In the genomic region with DNA sequence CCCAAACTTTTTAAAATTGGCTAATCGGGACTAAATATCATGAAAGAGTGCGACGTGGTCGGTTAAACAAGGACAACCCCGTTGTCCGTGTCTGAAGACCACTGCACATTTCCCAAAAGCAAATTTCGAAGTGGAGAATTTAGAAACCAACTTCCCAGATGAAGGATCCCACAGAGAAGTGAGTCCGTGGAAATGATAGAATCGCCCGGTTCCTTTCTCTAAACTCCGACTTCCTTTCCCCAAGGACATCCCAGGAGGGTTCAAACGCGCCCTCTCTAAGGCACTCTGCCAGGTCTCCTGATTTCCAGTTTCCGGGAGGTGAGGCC, we compare ENCODE assay signal across 10 cellular contexts. TPM values are rescaled to one million over a fixed set of nuclear protein-coding genes. Genes with fewer than 3 reads are reported as not detected.
DNase-seq lines count a peak whose midpoint lies in the region; ATAC-seq, FAIRE-seq and TF ChIP-seq lines count a peak whose summit lies in the region.
"Had no signal": no experiment of that assay in that cellular context is flagged by ENCODE, and none has a peak within 500 bp of the region (broad histone marks: within the 10 kb centered on the region; RNA-seq: fewer than 3 reads in every experiment).

No MANE protein-coding gene starts in this region.

- peaks cover 9% of the 10 kb centered on the region for H3K79me1 ChIP-seq in H1 (ENCODE audit: low read depth, low read length)

- no peak overlapping the region for H2BK15ac ChIP-seq in H1 (ENCODE audit: low read length)

- no peak overlapping the region for H3K9ac ChIP-seq in H1 (replicated peaks in 1 of 4; ENCODE audit: extremely low read depth in 1 of 4, low read depth in 3 of 4, low read length in 3 of 4)

- peak overlapping the region; percentile 83 to 99 for H3K4me2 ChIP-seq in H1 (ENCODE audit: insufficient read depth in 1 of 2, low read depth in 2 of 2, low read length in 2 of 2)
- H3K4me2 ChIP-seq in osteoblast (ENCODE audit: insufficient read depth, low read length) = peak overlapping the region; percentile 81

- H3K14ac ChIP-seq in H1 (ENCODE audit: insufficient read length) = no peak overlapping the region

- no peak overlapping the region for H4K8ac ChIP-seq in H1 (ENCODE audit: extremely low read depth, insufficient read depth, low read length)

- POLR2A ChIA-PET in CD4-positive, alpha-beta T cell (lab: Charles Lee) = interaction anchor here (0.7 to 4.7 kb wide), 5 partner anchors 24 to 577 kb away, joined by 3 to 28 read pairs (median 8); a partner anchor contains a TSS
- POLR2A ChIA-PET in H1 (lab: Charles Lee; ENCODE audit: partially characterized antibody) = interaction anchor here (0.7 to 4.2 kb wide), 7 partner anchors 23 to 105 kb away, joined by 3 to 20 read pairs (median 4); a partner anchor contains a TSS

- peaks cover 0 to 28% (median 20%) of the 10 kb centered on the region in 4 experiments; a peak in 6 of 7 replicates for H3K4me1 ChIP-seq in H1 (replicated peaks in 1 of 4; ENCODE audit: control insufficient read depth in 3 of 4, insufficient read depth in 4 of 4, low read length in 3 of 4)
- peaks cover 22% of the 10 kb centered on the region for H3K4me1 ChIP-seq in osteoblast (ENCODE audit: insufficient read depth, low read length)

- H4K5ac ChIP-seq in H1 (ENCODE audit: insufficient read length, low read depth, low read length) = no peak overlapping the region

- no peaks in the 10 kb centered on the region for H3K9me3 ChIP-seq in CD4-positive, alpha-beta T cell (ENCODE audit: control insufficient read depth, low read length)
- H3K9me3 ChIP-seq in H1 (ENCODE audit: insufficient read depth in 2 of 2, low read depth in 1 of 2, low read length in 1 of 2) = no peaks in the 10 kb centered on the region
- no peaks in the 10 kb centered on the region for H3K9me3 ChIP-seq in osteoblast (ENCODE audit: low read depth, low read length)

- no peak overlapping the region for H3K56ac ChIP-seq in H1 (replicated peaks; ENCODE audit: insufficient read length, low read depth, low read length)

- no peak overlapping the region for H2AK5ac ChIP-seq in H1 (ENCODE audit: low read depth, low read length)

- H3K4ac ChIP-seq in H1 (replicated peaks; ENCODE audit: insufficient read length, low read depth, low read length) = no peak overlapping the region

- H4K20me1 ChIP-seq in H1 (replicated peaks in 1 of 2; ENCODE audit: control insufficient read depth in 1 of 2, insufficient read depth in 2 of 2, low read length in 2 of 2) (peaks cover 0 to 6% of the 10 kb centered on the region in 2 experiments), osteoblast (ENCODE audit: insufficient read depth, low read length) (peaks cover 8% of the 10 kb centered on the region)

- peaks cover 7% of the 10 kb centered on the region for H3K36me3 Mint-ChIP-seq in CD4-positive, alpha-beta T cell (ENCODE audit: low read depth)
- H3K36me3 Mint-ChIP-seq in IgD-negative memory B cell = no peaks in the 10 kb centered on the region

- intact Hi-C loops in CD4-positive, alpha-beta T cell (cut with DNase I, micrococcal nuclease) = loop anchor here in 1 of 2 experiments (2.0 to 5.0 kb wide), 2 partner anchors 170 to 463 kb away; no protein-coding TSS in a partner anchor

- TF ChIP-seq EP300 in H1 (IDR thresholded peaks at IDR 0.05; ENCODE audit: borderline replicate concordance in 1 of 2, low read depth in 2 of 2, low read length in 2 of 2) = no peak

- H3K27me3 Mint-ChIP-seq in CD4-positive, alpha-beta T cell = peaks cover 9% of the 10 kb centered on the region
- H3K27me3 Mint-ChIP-seq in IgD-negative memory B cell = peaks cover 7% of the 10 kb centered on the region

- no peak for TF ChIP-seq POLR2A in H1 (IDR thresholded peaks at IDR 0.05; ENCODE audit: control extremely low read depth in 1 of 2, low read depth in 2 of 2, low read length in 2 of 2)

- H3K79me2 ChIP-seq in H1 (ENCODE audit: control insufficient read depth in 1 of 2, insufficient read depth in 2 of 2, low read length in 2 of 2) = peaks cover 0 to 21% of the 10 kb centered on the region in 2 experiments; a peak in 2 of 4 replicates
- no peaks in the 10 kb centered on the region for H3K79me2 ChIP-seq in osteoblast (ENCODE audit: insufficient read depth, low read length)

- no peak overlapping the region for H2BK120ac ChIP-seq in H1 (replicated peaks; ENCODE audit: low read depth, low read length)

- H2AFZ ChIP-seq in H1 (ENCODE audit: low read length) (no peak overlapping the region), osteoblast (ENCODE audit: low read length) (peak overlapping the region; percentile 78)

- H2BK12ac ChIP-seq in H1 (ENCODE audit: low read depth, low read length) = peak overlapping the region; percentile 28; the same call in 1 of the 2 replicates

- H3K27ac ChIP-seq in CD4-positive, alpha-beta T cell (ENCODE audit: low read depth, low read length) = no peak overlapping the region
- H3K27ac ChIP-seq in H1 (ENCODE audit: low read depth, low read length) (no peak overlapping the region), osteoblast (ENCODE audit: low read depth, low read length) (no peak overlapping the region)

- peak overlapping the region; percentile 96 for H3K4me3 Mint-ChIP-seq in CD4-positive, alpha-beta T cell
- peak overlapping the region in 3 of 4 donors; percentile 34 to 85 (median 65) for H3K4me3 Mint-ChIP-seq in IgD-negative memory B cell

- H3K27me3 ChIP-seq in CD4-positive, alpha-beta T cell (ENCODE audit: control insufficient read depth, insufficient read depth, low read length) = peaks cover 7% of the 10 kb centered on the region
- no peaks in the 10 kb centered on the region; a peak in 3 of 7 replicates for H3K27me3 ChIP-seq in H1 (replicated peaks in 1 of 4; ENCODE audit: control insufficient read depth in 3 of 4, extremely low read depth in 1 of 4, insufficient read depth in 3 of 4, low read length in 3 of 4)
- H3K27me3 ChIP-seq in osteoblast (ENCODE audit: insufficient read depth, low read length) = peaks cover 52% of the 10 kb centered on the region

- peak overlapping the region; percentile 81 for H3K27ac Mint-ChIP-seq in CD4-positive, alpha-beta T cell
- no peak overlapping the region for H3K27ac Mint-ChIP-seq in IgD-negative memory B cell

- no peak for TF ChIP-seq RAD21 in H1 (IDR thresholded peaks at IDR 0.05 in 1 of 2, conservative IDR thresholded peaks at IDR 0.05 in 1 of 2; ENCODE audit: low read depth in 2 of 2, low read length in 2 of 2)

- H3K23ac ChIP-seq in H1 (ENCODE audit: insufficient read length) = no peak overlapping the region

- CTCF ChIA-PET in CD4-positive, alpha-beta T cell (lab: Charles Lee) = no interaction called here
- CTCF ChIA-PET in H1 (lab: Charles Lee; ENCODE audit: partially characterized antibody) = interaction anchor here (1.0 to 19.9 kb wide), 11 partner anchors 10 to 258 kb away, joined by 3 to 362 read pairs (median 6); a partner anchor contains a TSS

- ATAC-seq in CD4-positive, alpha-beta T cell (ENCODE audit: poor library complexity) = no peak
- ATAC-seq in HG02970 (IDR thresholded peaks at IDR 0.05; ENCODE audit: low FRiP score, unreplicated experiment) = no peak
- no peak for ATAC-seq in GM21423 (IDR thresholded peaks at IDR 0.05; ENCODE audit: unreplicated experiment)

- no peaks in the 10 kb centered on the region for H3K36me3 ChIP-seq in H1 (ENCODE audit: control insufficient read depth in 2 of 4, insufficient read depth in 4 of 4, low read length in 3 of 4)
- H3K36me3 ChIP-seq in osteoblast (ENCODE audit: insufficient read depth, low read length) = no peaks in the 10 kb centered on the region

- H2BK5ac ChIP-seq in H1 (ENCODE audit: low read depth, low read length) = no peak overlapping the region

- no peak for TF ChIP-seq CTCF in CD4-positive, alpha-beta T cell (IDR thresholded peaks at IDR 0.05)
- TF ChIP-seq CTCF in H1 (IDR thresholded peaks at IDR 0.05; ENCODE audit: control extremely low read depth in 1 of 3, insufficient read depth in 1 of 3, low read depth in 1 of 3, low read length in 3 of 3) = no peak
- no peak for TF ChIP-seq CTCF in osteoblast (IDR thresholded peaks at IDR 0.05; ENCODE audit: extremely low read depth, low read depth, low read length)

- H3K23me2 ChIP-seq in H1 (ENCODE audit: low read depth, low read length) = peaks cover 22% of the 10 kb centered on the region; the same call in 1 of the 2 replicates

- H3K18ac ChIP-seq in H1 (ENCODE audit: extremely low read depth, low read length) = peak overlapping the region; percentile 80; the same call in 1 of the 2 replicates

- 80% methylated on average over 14 of the region's 14 CpGs; no CpG with 5 or more reads in 1 of the 2 experiments for WGBS in H1 (ENCODE audit: extremely low coverage in 1 of 2, insufficient coverage in 1 of 2, insufficient read length in 1 of 2, insufficient replicate concordance in 2 of 2, low coverage in 1 of 2, low lambda C conversion rate in 2 of 2, missing lambda C conversion rate in 1 of 2), 2 experiments

- no peaks in the 10 kb centered on the region for H3K9me3 Mint-ChIP-seq in CD4-positive, alpha-beta T cell
- H3K9me3 Mint-ChIP-seq in IgD-negative memory B cell = no peaks in the 10 kb centered on the region

- no peak overlapping the region for H2BK20ac ChIP-seq in H1 (ENCODE audit: low read length)

- H3K4me3 ChIP-seq in H1 (ENCODE audit: extremely low read depth in 1 of 4, insufficient read depth in 2 of 4, low read depth in 3 of 4, low read length in 4 of 4) (peak overlapping the region; percentile 73 to 90 (median 82)), osteoblast (ENCODE audit: insufficient read depth, low read length) (peak overlapping the region; percentile 68)

- no peak for FAIRE-seq in H1 (lab: Jason Lieb, UNC)
- FAIRE-seq: G401.6 had no signal

- no peak overlapping the region for H4K91ac ChIP-seq in H1 (replicated peaks; ENCODE audit: insufficient read length, low read length)

- DNase-seq in CD4-positive, alpha-beta T cell = no peak
- no peak for DNase-seq in H1 (ENCODE audit: low read depth in 1 of 2, low spot score in 2 of 2)
- DNase-seq in osteoblast (ENCODE audit: insufficient read length, low spot score, missing footprints) = no peak
- no peak for DNase-seq in GM19240 (ENCODE audit: insufficient read length, low spot score)
- no peak for DNase-seq in ecto neural progenitor cell (ENCODE audit: low spot score)
- DNase-seq: effector CD8-positive, alpha-beta T cell had no signal

- H3K4me1 Mint-ChIP-seq in CD4-positive, alpha-beta T cell (ENCODE audit: low read depth) = peaks cover 20% of the 10 kb centered on the region
- peaks cover 8 to 21% (median 10%) of the 10 kb centered on the region in 3 donors for H3K4me1 Mint-ChIP-seq in IgD-negative memory B cell

RNA-seq across cellular contexts. Expression of a gene that starts 1.2 kb away (rescaled TPM):
- total RNA-seq in CD4-positive, alpha-beta T cell = under 1 TPM; 0.25 to 0.31 TPM
- polyA plus RNA-seq in IgD-negative memory B cell = not detected
- total RNA-seq in H1 (2021; fragmentation: NEBNext Ultra II Directional; extraction: Animal tissue kit (Norgen Biotek cat#: 25700)) = 42.2 and 44.0 TPM in 2 replicates
- polyA plus RNA-seq in H1 (2011; rRNA removed) = 38.5 and 64.8 TPM in 2 replicates
- 34.8 TPM for polyA plus RNA-seq in H1 (2011; cell fraction: cytosol; rRNA removed)
- 47.7 TPM for polyA plus RNA-seq in H1 (2011; cell fraction: nucleus; rRNA removed)
- 21.6 to 36.4 TPM (median 33.6 TPM) in 4 replicates for polyA plus RNA-seq in H1 (2012, experiment 1 of 2)
- 33.8 TPM for polyA plus RNA-seq in H1 (2012, experiment 2 of 2)
- polyA plus RNA-seq in H1 (2013, experiment 1 of 2) = 50.5 TPM
- polyA plus RNA-seq in H1 (2013, experiment 2 of 2) = 46.8 TPM
- 17.8 and 18.2 TPM in 2 replicates for polyA minus RNA-seq in H1 (2011; rRNA and poly(A)+ RNA removed)
- polyA minus RNA-seq in H1 (2011; cell fraction: cytosol; rRNA and poly(A)+ RNA removed) = 39.2 TPM
- 20.9 TPM for polyA minus RNA-seq in H1 (2011; cell fraction: nucleus; rRNA and poly(A)+ RNA removed)
- total RNA-seq in osteoblast = 7.7 and 9.4 TPM in 2 replicates

RNA-seq across cellular contexts. Expression of a gene that starts 23.1 kb away (rescaled TPM):
- total RNA-seq in CD4-positive, alpha-beta T cell = 10 to 100 TPM; 22.4 to 25.7 TPM
- 29.3 TPM for polyA plus RNA-seq in IgD-negative memory B cell
- total RNA-seq in H1 (2021; fragmentation: NEBNext Ultra II Directional; extraction: Animal tissue kit (Norgen Biotek cat#: 25700)) = 65.4 and 72.9 TPM in 2 replicates
- polyA plus RNA-seq in H1 (2011; rRNA removed) = 75.9 and 81.0 TPM in 2 replicates
- polyA plus RNA-seq in H1 (2011; cell fraction: cytosol; rRNA removed) = 70.6 TPM
- polyA plus RNA-seq in H1 (2011; cell fraction: nucleus; rRNA removed) = 50.0 TPM
- 66.1 to 74.2 TPM (median 69.6 TPM) in 4 replicates for polyA plus RNA-seq in H1 (2012, experiment 1 of 2)
- 55.9 TPM for polyA plus RNA-seq in H1 (2012, experiment 2 of 2)
- 47.0 TPM for polyA plus RNA-seq in H1 (2013, experiment 1 of 2)
- polyA plus RNA-seq in H1 (2013, experiment 2 of 2) = 48.2 TPM
- 59.7 and 77.6 TPM in 2 replicates for polyA minus RNA-seq in H1 (2011; rRNA and poly(A)+ RNA removed)
- polyA minus RNA-seq in H1 (2011; cell fraction: cytosol; rRNA and poly(A)+ RNA removed) = 85.1 TPM
- polyA minus RNA-seq in H1 (2011; cell fraction: nucleus; rRNA and poly(A)+ RNA removed) = 41.5 TPM
- total RNA-seq in osteoblast = 17.7 and 19.2 TPM in 2 replicates

RNA-seq across cellular contexts. Expression of a gene that starts 23.8 kb away (rescaled TPM):
- total RNA-seq in CD4-positive, alpha-beta T cell = 10 to 100 TPM; 11.4 to 12.9 TPM
- polyA plus RNA-seq in IgD-negative memory B cell (11.0 TPM), H1 (2011; rRNA removed) (3.3 and 5.5 TPM in 2 replicates)
- 5.0 and 5.5 TPM in 2 replicates for total RNA-seq in H1 (2021; fragmentation: NEBNext Ultra II Directional; extraction: Animal tissue kit (Norgen Biotek cat#: 25700))
- 3.2 TPM for polyA plus RNA-seq in H1 (2011; cell fraction: cytosol; rRNA removed)
- 6.8 TPM for polyA plus RNA-seq in H1 (2011; cell fraction: nucleus; rRNA removed)
- polyA plus RNA-seq in H1 (2012, experiment 1 of 2) = 2.8 to 3.7 TPM (median 3.5 TPM) in 4 replicates
- polyA plus RNA-seq in H1 (2012, experiment 2 of 2) = 3.1 TPM
- polyA plus RNA-seq in H1 (2013, experiment 1 of 2) = 4.2 TPM
- 4.9 TPM for polyA plus RNA-seq in H1 (2013, experiment 2 of 2)
- polyA minus RNA-seq in H1 (2011; rRNA and poly(A)+ RNA removed) = 5.2 and 6.1 TPM in 2 replicates
- polyA minus RNA-seq in H1 (2011; cell fraction: cytosol; rRNA and poly(A)+ RNA removed) = 5.2 TPM
- polyA minus RNA-seq in H1 (2011; cell fraction: nucleus; rRNA and poly(A)+ RNA removed) = 6.0 TPM
- 4.3 and 5.6 TPM in 2 replicates for total RNA-seq in osteoblast

RNA-seq across cellular contexts. Expression of a gene that starts 53.4 kb away (rescaled TPM):
- total RNA-seq in CD4-positive, alpha-beta T cell = not detected
- polyA plus RNA-seq in IgD-negative memory B cell (not detected), H1 (2011; rRNA removed) (not detected in 2 replicates)
- total RNA-seq in H1 (2021; fragmentation: NEBNext Ultra II Directional; extraction: Animal tissue kit (Norgen Biotek cat#: 25700)) = not detected in 2 replicates
- 0.09 TPM for polyA plus RNA-seq in H1 (2011; cell fraction: cytosol; rRNA removed)
- 0.03 TPM for polyA plus RNA-seq in H1 (2011; cell fraction: nucleus; rRNA removed)
- polyA plus RNA-seq in H1 (2012, experiment 1 of 2) = not detected in 4 replicates
- not detected for polyA plus RNA-seq in H1 (2012, experiment 2 of 2)
- polyA plus RNA-seq in H1 (2013, experiment 1 of 2) = under 0.01 TPM
- polyA plus RNA-seq in H1 (2013, experiment 2 of 2) = 0.02 TPM
- polyA minus RNA-seq in H1 (2011; rRNA and poly(A)+ RNA removed) = not detected in 2 replicates
- not detected for polyA minus RNA-seq in H1 (2011; cell fraction: cytosol; rRNA and poly(A)+ RNA removed)
- not detected for polyA minus RNA-seq in H1 (2011; cell fraction: nucleus; rRNA and poly(A)+ RNA removed)
- not detected in 2 replicates for total RNA-seq in osteoblast
